ENCODE assay signal across 11 cellular contexts in genomic region chr7:30159153-30159552, GRCh38. TPM values are rescaled to one million over a fixed set of nuclear protein-coding genes. Genes with fewer than 3 reads are reported as not detected.
DNase-seq lines count a peak whose midpoint lies in the region; FAIRE-seq and TF ChIP-seq lines count a peak whose summit lies in the region.
"Had no signal": no experiment of that assay in that cellular context is flagged by ENCODE, and none has a peak within 500 bp of the region (broad histone marks: within the 10 kb centered on the region; RNA-seq: fewer than 3 reads in every experiment).

No MANE protein-coding gene starts in this region.

- DNase-seq in GM12892 (ENCODE audit: insufficient read length) (no peak), Karpas-422 (no peak), SKM-1 (lab: John Stamatoyannopoulos, UW; ENCODE audit: unreplicated experiment) (peak; percentile 71), small intestine (peak; percentile 65), erythroblast (lab: John Stamatoyannopoulos, UW) (no peak), A673 (ENCODE audit: low spot score) (no peak)
- no peak for DNase-seq in stimulated activated CD4-positive, alpha-beta T cell treated with anti-CD3 and anti-CD28 coated beads, Interleukin-4, amount 100 ng/mL, for 4 hours
- DNase-seq: CD8-positive, alpha-beta memory T cell; NCI-H774 had no signal

- no peaks in the 10 kb centered on the region for H3K9me2 ChIP-seq in Karpas-422 (replicated peaks; ENCODE audit: insufficient read depth, low read length)

- H3K4me2 ChIP-seq in Karpas-422 (ENCODE audit: low read depth, low read length, poor library complexity, severe bottlenecking) = peak overlapping the region; percentile 81

- no TSS peak for BruUV-seq in A673 (replicated peaks; lab: Mats Ljungman, UMichigan)

- intact Hi-C loops in A673 (cut with micrococcal nuclease; ENCODE audit: unreplicated experiment) = no loop called here

- POLR2A ChIA-PET in A673 (lab: Charles Lee; ENCODE audit: low non-redundant PET) = no interaction called here

- peak overlapping the region; percentile 8; the same call in 1 of the 2 replicates for H3K4me3 ChIP-seq in Karpas-422 (ENCODE audit: low read length)
- H3K4me3 ChIP-seq in small intestine (ENCODE audit: low read depth in 1 of 2, low read length in 2 of 2) = no peak overlapping the region
- no peak overlapping the region for H3K4me3 ChIP-seq in A673 (ENCODE audit: low read depth, low read length, poor library complexity, severe bottlenecking)
- H3K4me3 ChIP-seq: prostate gland had no signal

- peaks cover 62% of the 10 kb centered on the region for H3K79me2 ChIP-seq in Karpas-422 (ENCODE audit: low read length)

- TF ChIP-seq POLR2A in GM12892 (IDR thresholded peaks at IDR 0.05; ENCODE audit: low read depth, low read length) = no peak
- no peak for TF ChIP-seq POLR2A in erythroblast (IDR thresholded peaks at IDR 0.05; ENCODE audit: low read length)

- FAIRE-seq in GM12892 (lab: Jason Lieb, UNC) = peak; percentile 62
- no peak for FAIRE-seq in small intestine (lab: Jason Lieb, UNC)
- FAIRE-seq: astrocyte had no signal

- TF ChIP-seq CTCF in A673 (conservative IDR thresholded peaks at IDR 0.05; ENCODE audit: low read depth, low read length) = no peak

- H3K27ac ChIP-seq in Karpas-422 (ENCODE audit: low read length) (peak overlapping the region; percentile 91), small intestine (ENCODE audit: low read depth in 1 of 2, low read length in 1 of 2) (no peak overlapping the region), A673 (ENCODE audit: low read depth, low read length, poor library complexity, severe bottlenecking) (no peak overlapping the region)
- H3K27ac ChIP-seq: prostate gland had no signal

- H3K9me3 ChIP-seq in Karpas-422 (ENCODE audit: low read length) = no peaks in the 10 kb centered on the region
- no peaks in the 10 kb centered on the region for H3K9me3 ChIP-seq in small intestine (ENCODE audit: control insufficient read depth, low read depth)
- no peaks in the 10 kb centered on the region for H3K9me3 ChIP-seq in A673 (ENCODE audit: low read depth, low read length, poor library complexity, severe bottlenecking)
- H3K9me3 ChIP-seq: prostate gland had no signal

- WGBS in small intestine, 3 donors = 36 to 53% (median 36%) methylated on average over 4 of the region's 4 CpGs

- no peak overlapping the region for H2AFZ ChIP-seq in Karpas-422 (ENCODE audit: low read length)

- H3K27me3 ChIP-seq in Karpas-422 (ENCODE audit: low read length) (no peaks in the 10 kb centered on the region), small intestine (ENCODE audit: control insufficient read depth in 2 of 2, insufficient read depth in 2 of 2, low read length in 2 of 2) (no peaks in the 10 kb centered on the region), A673 (replicated peaks; ENCODE audit: insufficient read depth, low read depth, low read length, poor library complexity) (no peaks in the 10 kb centered on the region)

- no peaks in the 10 kb centered on the region for H4K20me1 ChIP-seq in Karpas-422 (ENCODE audit: insufficient read depth, low read depth, low read length)

- CTCF ChIA-PET in A673 (lab: Charles Lee) = no interaction called here

- peaks cover 98% of the 10 kb centered on the region for H3K4me1 ChIP-seq in Karpas-422 (ENCODE audit: low read length)
- H3K4me1 ChIP-seq in small intestine (ENCODE audit: control insufficient read depth in 2 of 2, insufficient read depth in 1 of 2, low read depth in 1 of 2, low read length in 1 of 2) = peaks cover 0 to 3% of the 10 kb centered on the region in 2 donors
- no peaks in the 10 kb centered on the region for H3K4me1 ChIP-seq in A673 (ENCODE audit: insufficient read depth, low read length, poor library complexity, severe bottlenecking)
- H3K4me1 ChIP-seq: prostate gland had no signal

- H3K9ac ChIP-seq in Karpas-422 (ENCODE audit: low read length) = peak overlapping the region; percentile 46; the same call in 1 of the 2 replicates

- H3K36me3 ChIP-seq in Karpas-422 (ENCODE audit: insufficient read depth, low read length) (peaks cover 21% of the 10 kb centered on the region), small intestine (ENCODE audit: control insufficient read depth in 2 of 2, insufficient read depth in 2 of 2, low read length in 2 of 2) (no peaks in the 10 kb centered on the region), A673 (ENCODE audit: insufficient read depth, low read length, poor library complexity, severe bottlenecking) (no peaks in the 10 kb centered on the region)

RNA-seq across cellular contexts. Expression of gene MTURN, which starts 24.4 kb away (rescaled TPM):
- polyA plus RNA-seq in GM12892 (2012; ENCODE audit: missing spikeins) = 1.4 TPM
- total RNA-seq in Karpas-422 (2014; rRNA removed; shearing (Covaris generic); ENCODE audit: low replicate concordance) = 80.2 and 89.4 TPM in 2 replicates
- 10 to 100 TPM in 1 of 3 donors, 1 to 10 TPM in 2; 2.2 to 10.0 (median 4.1) TPM for polyA plus RNA-seq in small intestine
- total RNA-seq in A673 (2021) = 2.6 and 3.0 TPM in 2 replicates

Comparison
In these comparisons a context has a peak if more than half of its experiments do, and no peak if none do; other contexts are left out.
1. DNase-seq: peak in SKM-1 (single experiment) and small intestine (single experiment); none in GM12892 (single experiment), Karpas-422 (single experiment), stimulated activated CD4-positive, alpha-beta T cell treated with anti-CD3 and anti-CD28 coated beads, Interleukin-4, amount 100 ng/mL, for 4 hours (0 of 2), erythroblast (0 of 2) and A673 (single experiment).
2. RNA of gene MTURN, which starts 24.4 kb away (total RNA-seq): 80.2 to 89.4 TPM in Karpas-422; 2.6 to 3.0 TPM in A673; every median in the first group is over 10 times any median in the second.